Comparison of ENCODE assay signal across 8 cellular contexts in the genomic region with DNA sequence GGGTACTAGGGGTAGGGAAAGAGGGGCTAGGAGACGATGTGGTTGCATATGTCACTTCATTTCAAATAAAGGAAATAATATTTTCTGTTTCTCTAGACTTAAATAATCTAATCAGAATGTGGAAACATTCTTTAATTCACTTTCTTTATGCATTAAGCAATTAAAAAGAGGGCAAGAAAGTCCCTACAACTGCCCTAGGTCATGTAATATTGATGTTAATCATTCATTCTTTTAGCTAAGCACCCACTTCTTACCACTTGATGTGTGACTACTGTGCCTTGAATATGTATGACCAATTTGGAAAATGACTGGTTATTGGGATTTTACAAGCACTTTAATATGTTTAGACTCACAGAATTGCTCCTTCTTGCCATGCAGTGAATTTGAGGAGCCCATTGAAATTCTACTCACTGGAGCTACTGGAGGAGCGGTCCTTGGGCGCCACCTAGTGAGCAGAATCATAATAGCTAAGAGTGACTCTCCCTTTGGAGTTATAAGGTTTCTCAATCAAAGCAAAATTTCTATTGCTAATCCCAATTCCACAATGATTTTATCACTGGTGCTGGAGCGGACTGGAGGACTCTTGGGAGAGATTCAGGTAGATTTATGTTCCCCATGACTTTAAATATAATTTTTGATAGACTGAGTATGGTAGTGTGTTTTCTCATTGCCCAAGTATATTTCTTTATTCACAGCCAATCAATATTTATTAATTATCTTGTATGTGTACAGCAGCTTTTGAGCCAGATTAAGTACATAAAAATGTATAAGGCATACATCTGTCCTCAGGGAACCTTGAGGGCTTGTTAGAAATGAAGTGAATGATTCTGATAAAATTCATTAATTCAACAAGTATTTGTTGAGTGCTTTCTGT.
DNase-seq lines count a peak whose midpoint lies in the region; ATAC-seq, FAIRE-seq and TF ChIP-seq lines count a peak whose summit lies in the region.

No MANE protein-coding gene starts in this region.

- TF ChIP-seq CTCF in gastroesophageal sphincter (IDR thresholded peaks at IDR 0.05), result peak; percentile 49 to 87 (median 73)

- H3K36me3 ChIP-seq in GM23248 (ENCODE audit: low read depth) (no peaks in the 10 kb centered on the region), Karpas-422 (ENCODE audit: insufficient read depth, low read length) (no peaks in the 10 kb centered on the region), gastroesophageal sphincter (no peaks in the 10 kb centered on the region), trophoblast cell (ENCODE audit: control insufficient read depth in 1 of 2, insufficient read depth in 2 of 2, low read length in 2 of 2) (no peaks in the 10 kb centered on the region)

- FAIRE-seq in G401.6 (lab: Jason Lieb, UNC), result peak; percentile 27
- no peak for FAIRE-seq in urothelium cell line (lab: Jason Lieb, UNC)

- 23 to 24% methylated on average over 4 of the region's 4 CpGs for WGBS in GM23248 (ENCODE audit: low coverage in 1 of 2, low lambda C conversion rate in 2 of 2, missing lambda C conversion rate in 2 of 2), 2 experiments
- 20 to 31% methylated on average over 3 to 4 of the region's 4 CpGs for WGBS in gastroesophageal sphincter (ENCODE audit: low coverage in 1 of 2), 2 donors
- no CpG with 5 or more reads among the region's 4 CpGs for WGBS in trophoblast cell (ENCODE audit: extremely low coverage, insufficient coverage, insufficient read length)

- DNase-seq in GM23248 (peak; percentile 64), Karpas-422 (peak; percentile 89), SHP77 treated with DMSO at 0.1 percent for 48 hours (lab: John Stamatoyannopoulos, UW) (peak; percentile 34), trophoblast cell (peak; percentile 69 to 88), urothelium cell line (ENCODE audit: low spot score) (peak; percentile 41)
- DNase-seq in activated T-helper 9 cell treated with anti-CD3 and anti-CD28 coated beads, Interleukin-2, amount 50 U/mL, for 16 hours (ENCODE audit: low read depth), result peak; percentile 39

- H3F3A ChIP-seq in GM23248 (ENCODE audit: insufficient read depth), result no peaks in the 10 kb centered on the region

- no peak overlapping the region for H2AK5ac ChIP-seq in trophoblast cell (ENCODE audit: low read length)

- H3K4me1 ChIP-seq in GM23248 (ENCODE audit: insufficient read depth) (no peaks in the 10 kb centered on the region), Karpas-422 (ENCODE audit: low read length) (no peaks in the 10 kb centered on the region), gastroesophageal sphincter (no peaks in the 10 kb centered on the region), trophoblast cell (ENCODE audit: control insufficient read depth in 1 of 2, insufficient read depth in 2 of 2, low read length in 2 of 2) (no peaks in the 10 kb centered on the region)

- no peak overlapping the region for H2BK120ac ChIP-seq in trophoblast cell (ENCODE audit: insufficient read depth, low read length, poor library complexity)

- TF ChIP-seq EP300 in gastroesophageal sphincter (IDR thresholded peaks at IDR 0.05), result no peak

- H2AFZ ChIP-seq in GM23248 (no peak overlapping the region), Karpas-422 (ENCODE audit: low read length) (no peak overlapping the region), trophoblast cell (ENCODE audit: insufficient read depth, low read length, poor library complexity) (no peak overlapping the region)

- H3K23ac ChIP-seq in trophoblast cell (ENCODE audit: low read length), result no peak overlapping the region

- H3K14ac ChIP-seq in trophoblast cell (ENCODE audit: low read length), result no peak overlapping the region

- no peak for TF ChIP-seq POLR2A in gastroesophageal sphincter (IDR thresholded peaks at IDR 0.05)

- H3K27me3 ChIP-seq in GM23248 (replicated peaks; ENCODE audit: insufficient read depth), result no peaks in the 10 kb centered on the region
- no peaks in the 10 kb centered on the region for H3K27me3 ChIP-seq in Karpas-422 (ENCODE audit: low read length)
- no peaks in the 10 kb centered on the region for H3K27me3 ChIP-seq in gastroesophageal sphincter
- H3K27me3 ChIP-seq in trophoblast cell (ENCODE audit: insufficient read depth, low read length), result no peaks in the 10 kb centered on the region

- no peaks in the 10 kb centered on the region for H3K9me2 ChIP-seq in GM23248 (ENCODE audit: insufficient read depth)
- H3K9me2 ChIP-seq in Karpas-422 (replicated peaks; ENCODE audit: insufficient read depth, low read length), result no peaks in the 10 kb centered on the region

- no peak overlapping the region for H4K8ac ChIP-seq in trophoblast cell (ENCODE audit: low read depth, low read length)

- no peak overlapping the region for H4K91ac ChIP-seq in trophoblast cell (ENCODE audit: low read depth, low read length)

- H3K9me3 ChIP-seq in GM23248 (ENCODE audit: low read depth) (no peaks in the 10 kb centered on the region), Karpas-422 (ENCODE audit: low read length) (no peaks in the 10 kb centered on the region), gastroesophageal sphincter (no peaks in the 10 kb centered on the region), trophoblast cell (ENCODE audit: insufficient read depth, low read depth, low read length) (no peaks in the 10 kb centered on the region)

- H3K27ac ChIP-seq in GM23248 (no peak overlapping the region), Karpas-422 (ENCODE audit: low read length) (no peak overlapping the region), gastroesophageal sphincter (no peak overlapping the region), trophoblast cell (ENCODE audit: low read depth, low read length) (no peak overlapping the region)

- H3K9ac ChIP-seq in GM23248, result no peak overlapping the region
- no peak overlapping the region for H3K9ac ChIP-seq in Karpas-422 (ENCODE audit: low read length)
- no peak overlapping the region for H3K9ac ChIP-seq in trophoblast cell (ENCODE audit: low read length)

- H2BK12ac ChIP-seq in trophoblast cell (ENCODE audit: low read length), result no peak overlapping the region

- no peak overlapping the region for H4K12ac ChIP-seq in trophoblast cell (ENCODE audit: low read depth, low read length)

- H3K4me3 ChIP-seq in GM23248 (no peak overlapping the region), Karpas-422 (ENCODE audit: low read length) (no peak overlapping the region), gastroesophageal sphincter (no peak overlapping the region), trophoblast cell (ENCODE audit: low read depth, low read length) (no peak overlapping the region)

- no peak overlapping the region for H2BK5ac ChIP-seq in trophoblast cell (ENCODE audit: low read depth, low read length, poor library complexity)

- no peaks in the 10 kb centered on the region for H3K79me1 ChIP-seq in trophoblast cell (ENCODE audit: low read length)

- in situ Hi-C loops in GM23248 (cut with MboI), result loop anchor here (25.0 kb wide), 1 partner anchor 346 kb away; no protein-coding TSS in a partner anchor

- no peak for ATAC-seq in gastroesophageal sphincter

- H3K4me2 ChIP-seq in GM23248 (ENCODE audit: unreplicated experiment) (no peak overlapping the region), Karpas-422 (ENCODE audit: low read depth, low read length, poor library complexity, severe bottlenecking) (no peak overlapping the region), trophoblast cell (ENCODE audit: low read length) (no peak overlapping the region)

- H4K20me1 ChIP-seq in GM23248 (ENCODE audit: insufficient read depth) (no peaks in the 10 kb centered on the region), Karpas-422 (ENCODE audit: insufficient read depth, low read depth, low read length) (no peaks in the 10 kb centered on the region)

- H3K4ac ChIP-seq in trophoblast cell (ENCODE audit: low read depth, low read length), result no peak overlapping the region

- H3K79me2 ChIP-seq in GM23248 (ENCODE audit: insufficient read depth) (no peaks in the 10 kb centered on the region), Karpas-422 (ENCODE audit: low read length) (no peaks in the 10 kb centered on the region), trophoblast cell (ENCODE audit: control insufficient read depth, insufficient read depth, low read length, poor library complexity) (no peaks in the 10 kb centered on the region)

- no peak overlapping the region for H3K18ac ChIP-seq in trophoblast cell (ENCODE audit: low read length)

Comparison
In these comparisons a context has a peak if more than half of its experiments do, and no peak if none do; other contexts are left out.
1. DNase-seq: peak in every context shown above with its lines; median percentile 89 in Karpas-422; 78 in trophoblast cell; 64 in GM23248; 41 in urothelium cell line; 39 in activated T-helper 9 cell treated with anti-CD3 and anti-CD28 coated beads, Interleukin-2, amount 50 U/mL, for 16 hours; 34 in SHP77 treated with DMSO at 0.1 percent for 48 hours.